17 cellular contexts compared by ENCODE assay signal in genomic region chr1:58786927-58787245, GRCh38. TPM values are rescaled to one million over a fixed set of nuclear protein-coding genes. Genes with fewer than 3 reads are reported as not detected.
DNase-seq lines count a peak whose midpoint lies in the region; ATAC-seq and TF ChIP-seq lines count a peak whose summit lies in the region.
"Had no signal": no experiment of that assay in that cellular context is flagged by ENCODE, and none has a peak within 500 bp of the region (broad histone marks: within the 10 kb centered on the region; RNA-seq: fewer than 3 reads in every experiment).

No MANE protein-coding gene starts in this region.

- no peaks in the 10 kb centered on the region for H3K4me1 ChIP-seq in ascending aorta
- H3K4me1 ChIP-seq in naive thymus-derived CD4-positive, alpha-beta T cell (ENCODE audit: control insufficient read depth in 2 of 2, insufficient read depth in 2 of 2, low read length in 2 of 2) = peaks cover 7 to 11% of the 10 kb centered on the region in 2 donors
- peaks cover 7% of the 10 kb centered on the region for H3K4me1 ChIP-seq in testis

- H3K4me3 ChIP-seq in ascending aorta (no peak overlapping the region), testis (no peak overlapping the region)
- no peak overlapping the region for H3K4me3 ChIP-seq in naive thymus-derived CD4-positive, alpha-beta T cell (ENCODE audit: low read length)
- H3K4me3 ChIP-seq: heart right ventricle had no signal

- ATAC-seq in naive thymus-derived CD4-positive, alpha-beta T cell = no peak
- no peak for ATAC-seq in GM19463 (IDR thresholded peaks at IDR 0.05; ENCODE audit: unreplicated experiment)
- ATAC-seq: activated CD4-positive, CD25-positive, alpha-beta regulatory T cell treated with anti-CD3 and anti-CD28 coated beads, Interleukin-2, amount 50 U/mL, for 24 hours; activated naive CD4-positive, alpha-beta T cell treated with anti-CD3 and anti-CD28 coated beads, Interleukin-2, amount 50 U/mL, for 72 hours; heart right ventricle; HepG2; PC-3 had no signal

- TF ChIP-seq POLR2A in testis (IDR thresholded peaks at IDR 0.05) = no peak

- no peak for TF ChIP-seq CTCF in ascending aorta (IDR thresholded peaks at IDR 0.05)
- TF ChIP-seq CTCF in testis (IDR thresholded peaks at IDR 0.05) = no peak

- POLR2A ChIA-PET in naive thymus-derived CD4-positive, alpha-beta T cell (lab: Charles Lee) = interaction anchor here (0.7 to 2.5 kb wide), 8 partner anchors 12 to 510 kb away, joined by 3 to 5 read pairs (median 4); partner anchors contain the start of gene FGGY

- peaks cover 0 to 34% (median 9%) of the 10 kb centered on the region in 11 donors for H3K9me3 Mint-ChIP-seq in naive thymus-derived CD4-positive, alpha-beta T cell

- H3K9me3 ChIP-seq in ascending aorta (no peaks in the 10 kb centered on the region), testis (no peaks in the 10 kb centered on the region)
- no peaks in the 10 kb centered on the region for H3K9me3 ChIP-seq in naive thymus-derived CD4-positive, alpha-beta T cell (ENCODE audit: control insufficient read depth in 2 of 3, low read length in 3 of 3)

- peak overlapping the region in 8 of 9 donors; percentile 0 to 100 (median 100) for H3K27ac Mint-ChIP-seq in naive thymus-derived CD4-positive, alpha-beta T cell

- CTCF ChIA-PET in naive thymus-derived CD4-positive, alpha-beta T cell (lab: Charles Lee) = interaction anchor here (1.4 kb wide), 1 partner anchor 912 kb away, joined by 7 read pairs; no protein-coding TSS in a partner anchor

- H3K36me3 ChIP-seq in ascending aorta = peaks cover 0 to 7% of the 10 kb centered on the region in 2 donors
- H3K36me3 ChIP-seq in naive thymus-derived CD4-positive, alpha-beta T cell (ENCODE audit: control insufficient read depth in 2 of 3, insufficient read depth in 3 of 3, low read length in 3 of 3) = peaks cover 0 to 23% (median 0%) of the 10 kb centered on the region in 3 experiments
- H3K36me3 ChIP-seq in testis (ENCODE audit: low read depth, missing control alignments) = no peaks in the 10 kb centered on the region

- peaks cover 23 to 56% (median 50%) of the 10 kb centered on the region in 7 donors for H3K4me1 Mint-ChIP-seq in naive thymus-derived CD4-positive, alpha-beta T cell

- H3K27ac ChIP-seq in ascending aorta (peak overlapping the region; percentile 17 to 99), testis (peak overlapping the region; percentile 20 to 99)
- no peak overlapping the region for H3K27ac ChIP-seq in naive thymus-derived CD4-positive, alpha-beta T cell (ENCODE audit: low read depth, low read length)

- 56 to 61% methylated on average over 2 of the region's 2 CpGs for WGBS in testis, 2 donors

- H3K27me3 ChIP-seq in ascending aorta (no peaks in the 10 kb centered on the region), testis (no peaks in the 10 kb centered on the region)
- no peaks in the 10 kb centered on the region for H3K27me3 ChIP-seq in naive thymus-derived CD4-positive, alpha-beta T cell (ENCODE audit: control insufficient read depth in 2 of 2, insufficient read depth in 2 of 2, low read length in 2 of 2)
- H3K27me3 ChIP-seq: heart right ventricle had no signal

- peaks cover 0 to 3% (median 0%) of the 10 kb centered on the region in 5 donors for H3K27me3 Mint-ChIP-seq in naive thymus-derived CD4-positive, alpha-beta T cell

- intact Hi-C loops in ascending aorta (cut with DNase I) (loop anchor here (5.0 kb wide), 3 partner anchors 100 to 780 kb away; no protein-coding TSS in a partner anchor), testis (cut with DNase I; ENCODE audit: low total_unique reads) (loop anchor here (10.0 kb wide), 3 partner anchors 118 to 918 kb away; partner anchors contain the start of gene FGGY)
- intact Hi-C loops in naive thymus-derived CD4-positive, alpha-beta T cell (cut with micrococcal nuclease) = loop anchor here (10.0 kb wide), 3 partner anchors 242 to 788 kb away; partner anchors contain the start of gene OMA1 (in 1 of the 2)

- peaks cover 6 to 34% (median 31%) of the 10 kb centered on the region in 5 donors for H3K36me3 Mint-ChIP-seq in naive thymus-derived CD4-positive, alpha-beta T cell

- peak; percentile 26 for DNase-seq in NCI-H82 (lab: John Stamatoyannopoulos, UW)
- DNase-seq in NCI-H82 treated with DMSO at 0.1 percent for 48 hours (lab: John Stamatoyannopoulos, UW; ENCODE audit: unreplicated experiment) = no peak
- no peak for DNase-seq in ascending aorta (ENCODE audit: low spot score in 2 of 2)
- DNase-seq in naive thymus-derived CD4-positive, alpha-beta T cell = no peak
- no peak for DNase-seq in testis
- no peak for DNase-seq in NCI-H1436 (lab: John Stamatoyannopoulos, UW)
- DNase-seq in DMS53 (lab: John Stamatoyannopoulos, UW) = no peak
- DNase-seq: 8988T; activated CD8-positive, alpha-beta memory T cell treated with anti-CD3 and anti-CD28 coated beads, Interleukin-2, amount 50 U/mL, for 4 hours; GDM1; heart right ventricle; NCI-H1092 treated with DMSO at 0.1 percent for 48 hours; PC-3 had no signal

- H3K4me3 Mint-ChIP-seq in naive thymus-derived CD4-positive, alpha-beta T cell = peak overlapping the region in 4 of 10 donors; percentile 93 to 99 (median 96)

RNA-seq across cellular contexts. Expression of gene JUN, which starts 3.0 kb away (rescaled TPM):
- total RNA-seq in ascending aorta (1,004 TPM), testis (10 to 100 TPM; 60.6 to 67.8 TPM)
- 1,000 to 10,000 TPM in 2 of 5 experiments, 10 to 100 TPM in 3; 17.9 to 1,362 (median 41.2) TPM for total RNA-seq in naive thymus-derived CD4-positive, alpha-beta T cell
- polyA plus RNA-seq in naive thymus-derived CD4-positive, alpha-beta T cell = 10 to 100 TPM; 21.9 to 30.1 TPM
- 40.9 TPM for polyA plus RNA-seq in testis (ENCODE audit: insufficient read depth, low read depth, low replicate concordance)
